ENCODE assay signal across 11 cellular contexts in the genomic region with DNA sequence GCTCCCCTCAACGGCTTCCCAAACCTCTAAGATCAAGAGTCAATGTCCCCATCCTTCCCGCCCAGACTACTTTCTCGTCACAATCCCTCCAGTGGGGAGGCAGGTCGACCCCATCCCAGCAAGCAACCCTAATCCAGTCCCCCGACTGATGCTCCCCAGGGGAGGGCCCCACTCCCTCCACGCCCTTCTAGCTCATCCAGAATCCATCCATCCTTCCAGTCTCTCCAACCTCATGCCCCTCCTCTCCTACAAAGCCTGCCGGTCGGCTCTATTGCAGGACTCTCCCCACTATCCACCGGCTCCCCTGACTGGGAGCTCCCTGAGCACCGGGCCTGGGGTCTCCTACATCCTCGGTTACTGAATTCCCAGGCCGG. TPM values are rescaled to one million over a fixed set of nuclear protein-coding genes. Genes with fewer than 3 reads are reported as not detected.
DNase-seq lines count a peak whose midpoint lies in the region; ATAC-seq, FAIRE-seq and TF ChIP-seq lines count a peak whose summit lies in the region.
"Had no signal": no experiment of that assay in that cellular context is flagged by ENCODE, and none has a peak within 500 bp of the region (broad histone marks: within the 10 kb centered on the region; RNA-seq: fewer than 3 reads in every experiment).

No MANE protein-coding gene starts in this region.

- FAIRE-seq in keratinocyte (lab: Jason Lieb, UNC): no peak
- FAIRE-seq: islet of Langerhans, K562 had no signal

- H3K27ac ChIP-seq in keratinocyte (ENCODE audit: control insufficient read depth, insufficient read depth, low read length): no peak overlapping the region
- H3K27ac ChIP-seq: 22Rv1 had no signal

- dilution Hi-C loops in keratinocyte (cut with MboI; ENCODE audit: extremely low pct_ligation_motif_present, low sequenced_read_pairs): no loop called here

- no peaks in the 10 kb centered on the region for H3K9me1 ChIP-seq in keratinocyte (ENCODE audit: control insufficient read depth, extremely low read depth, insufficient read depth, low read length)

- DNase-seq in DMS79 treated with DMSO at 0.1 percent for 48 hours (lab: John Stamatoyannopoulos, UW) (peak; percentile 2), DMS79 (lab: John Stamatoyannopoulos, UW) (no peak), astrocyte of the cerebellum (ENCODE audit: low read depth) (no peak), keratinocyte (ENCODE audit: low read depth, low spot score) (no peak), DMS 273 treated with DMSO at 0.1 percent for 48 hours (lab: John Stamatoyannopoulos, UW) (no peak), superior temporal gyrus (ENCODE audit: extremely low spot score) (no peak)
- no peak for DNase-seq in stimulated activated naive CD8-positive, alpha-beta T cell treated with anti-CD3 and anti-CD28 coated beads, Interleukin-15, amount 100 ng/mL, for 72 hours

- H3K4me3 ChIP-seq in astrocyte of the cerebellum (ENCODE audit: low read depth, low read length): peak overlapping the region; percentile 55
- no peak overlapping the region for H3K4me3 ChIP-seq in keratinocyte (ENCODE audit: control insufficient read depth in 2 of 3, extremely low read depth in 1 of 3, insufficient read depth in 2 of 3, low read depth in 1 of 3, low read length in 3 of 3)

- TF ChIP-seq CTCF in astrocyte of the cerebellum (IDR thresholded peaks at IDR 0.05; ENCODE audit: low read depth, low read length, missing control alignments): no peak
- TF ChIP-seq CTCF in keratinocyte (optimal IDR thresholded peaks at IDR 0.05 in 1 of 3, IDR thresholded peaks at IDR 0.05 in 1 of 3, conservative IDR thresholded peaks at IDR 0.05 in 1 of 3; ENCODE audit: extremely low read depth in 1 of 3, insufficient read depth in 2 of 3, low read length in 3 of 3): no peak

- H3K27ac Mint-ChIP-seq in stimulated activated naive CD8-positive, alpha-beta T cell treated with anti-CD3 and anti-CD28 coated beads, Interleukin-15, amount 100 ng/mL, for 72 hours: no peak overlapping the region

- H3K79me2 ChIP-seq in keratinocyte (ENCODE audit: control insufficient read depth, insufficient read depth, low read length): no peaks in the 10 kb centered on the region

- H3K27me3 ChIP-seq in keratinocyte (ENCODE audit: control insufficient read depth, extremely low read depth, insufficient read depth, low read length): peaks cover 28% of the 10 kb centered on the region

- ATAC-seq in stimulated activated naive CD8-positive, alpha-beta T cell treated with anti-CD3 and anti-CD28 coated beads, Interleukin-15, amount 100 ng/mL, for 72 hours: no peak
- ATAC-seq in GM21825 (IDR thresholded peaks at IDR 0.05; ENCODE audit: unreplicated experiment): no peak

- H3K4me1 ChIP-seq in keratinocyte (ENCODE audit: control insufficient read depth, extremely low read depth, insufficient read depth, low read length): no peaks in the 10 kb centered on the region

- in situ Hi-C loops in astrocyte of the cerebellum (cut with HindIII; ENCODE audit: low sequenced_read_pairs): no loop called here

- peaks cover 64% of the 10 kb centered on the region for H3K27me3 Mint-ChIP-seq in stimulated activated naive CD8-positive, alpha-beta T cell treated with anti-CD3 and anti-CD28 coated beads, Interleukin-15, amount 100 ng/mL, for 72 hours

- H3K9me3 Mint-ChIP-seq in stimulated activated naive CD8-positive, alpha-beta T cell treated with anti-CD3 and anti-CD28 coated beads, Interleukin-15, amount 100 ng/mL, for 72 hours: no peaks in the 10 kb centered on the region

- no peaks in the 10 kb centered on the region for H3K9me3 ChIP-seq in keratinocyte (ENCODE audit: control insufficient read depth, low read depth, low read length)

- peak overlapping the region; percentile 81 to 86 for H3K4me3 Mint-ChIP-seq in stimulated activated naive CD8-positive, alpha-beta T cell treated with anti-CD3 and anti-CD28 coated beads, Interleukin-15, amount 100 ng/mL, for 72 hours

- H3K4me2 ChIP-seq in keratinocyte (ENCODE audit: control insufficient read depth, extremely low read depth, insufficient read depth, low read depth, low read length): peak overlapping the region; percentile 16

- no peaks in the 10 kb centered on the region for H4K20me1 ChIP-seq in keratinocyte (ENCODE audit: control insufficient read depth, extremely low read depth, insufficient read depth, low read length)

- H2AFZ ChIP-seq in keratinocyte (ENCODE audit: control insufficient read depth, low read length): no peak overlapping the region

- no peaks in the 10 kb centered on the region for H3K36me3 ChIP-seq in keratinocyte (ENCODE audit: control insufficient read depth in 2 of 2, extremely low read depth in 1 of 2, insufficient read depth in 2 of 2, low read length in 2 of 2)

- H3K4me1 Mint-ChIP-seq in stimulated activated naive CD8-positive, alpha-beta T cell treated with anti-CD3 and anti-CD28 coated beads, Interleukin-15, amount 100 ng/mL, for 72 hours: peaks cover 32% of the 10 kb centered on the region

- H3K9ac ChIP-seq in keratinocyte (ENCODE audit: control insufficient read depth, extremely low read depth, insufficient read depth, low read length): no peak overlapping the region

RNA-seq across cellular contexts. Expression of a gene that starts 1.3 kb away (rescaled TPM):
- 0.13 to 0.68 TPM (median 0.24 TPM) in 3 replicates for polyA plus RNA-seq in keratinocyte
- polyA plus RNA-seq in keratinocyte (2011; ENCODE audit: low read depth): 0.16 TPM
- polyA plus RNA-seq in keratinocyte (2011; cell fraction: cytosol; rRNA removed): 0.05 and 0.18 TPM in 2 replicates
- 1.5 and 2.8 TPM in 2 replicates for polyA plus RNA-seq in keratinocyte (2011; cell fraction: nucleus; rRNA removed)
- 0.34 and 0.42 TPM in 2 replicates for polyA plus RNA-seq in keratinocyte (2012; ENCODE audit: low replicate concordance)
- 0.13 to 0.89 TPM (median 0.26 TPM) in 3 replicates for polyA minus RNA-seq in keratinocyte
- polyA minus RNA-seq in keratinocyte (2011; cell fraction: cytosol; rRNA and poly(A)+ RNA removed): 0.77 TPM
- 1.6 and 2.7 TPM in 2 replicates for polyA minus RNA-seq in keratinocyte (2011; cell fraction: nucleus; rRNA and poly(A)+ RNA removed)
